ENCODE assay signal across 2 cellular contexts in genomic region chr17:67020293-67020766, GRCh38.
A peak's percentile ranks its signal among the peaks of the same experiment; 100 is the strongest.
TF ChIP-seq lines count a peak whose summit lies in the region.

No MANE protein-coding gene starts in this region.

TF ChIP-seq in HepG2, 621 proteins besides CTCF, POLR2A, EP300 and RAD21:
- TF ChIP-seq TCF7 (IDR thresholded peaks at IDR 0.05; ENCODE audit: low read depth) (peak; percentile 25; the same call in 1 of the 2 replicates), RARA (CRISPR knock-in tag; IDR thresholded peaks at IDR 0.05) (peak; percentile 52), ZFP91 (CRISPR knock-in tag; IDR thresholded peaks at IDR 0.05; ENCODE audit: borderline replicate concordance) (no peak), BCL6 (CRISPR knock-in tag; IDR thresholded peaks at IDR 0.05) (peak; percentile 51; the same call in 1 of the 2 replicates), ZSCAN9 (CRISPR knock-in tag; IDR thresholded peaks at IDR 0.05; ENCODE audit: borderline replicate concordance) (no peak)
- TF ChIP-seq, protein P1, sequence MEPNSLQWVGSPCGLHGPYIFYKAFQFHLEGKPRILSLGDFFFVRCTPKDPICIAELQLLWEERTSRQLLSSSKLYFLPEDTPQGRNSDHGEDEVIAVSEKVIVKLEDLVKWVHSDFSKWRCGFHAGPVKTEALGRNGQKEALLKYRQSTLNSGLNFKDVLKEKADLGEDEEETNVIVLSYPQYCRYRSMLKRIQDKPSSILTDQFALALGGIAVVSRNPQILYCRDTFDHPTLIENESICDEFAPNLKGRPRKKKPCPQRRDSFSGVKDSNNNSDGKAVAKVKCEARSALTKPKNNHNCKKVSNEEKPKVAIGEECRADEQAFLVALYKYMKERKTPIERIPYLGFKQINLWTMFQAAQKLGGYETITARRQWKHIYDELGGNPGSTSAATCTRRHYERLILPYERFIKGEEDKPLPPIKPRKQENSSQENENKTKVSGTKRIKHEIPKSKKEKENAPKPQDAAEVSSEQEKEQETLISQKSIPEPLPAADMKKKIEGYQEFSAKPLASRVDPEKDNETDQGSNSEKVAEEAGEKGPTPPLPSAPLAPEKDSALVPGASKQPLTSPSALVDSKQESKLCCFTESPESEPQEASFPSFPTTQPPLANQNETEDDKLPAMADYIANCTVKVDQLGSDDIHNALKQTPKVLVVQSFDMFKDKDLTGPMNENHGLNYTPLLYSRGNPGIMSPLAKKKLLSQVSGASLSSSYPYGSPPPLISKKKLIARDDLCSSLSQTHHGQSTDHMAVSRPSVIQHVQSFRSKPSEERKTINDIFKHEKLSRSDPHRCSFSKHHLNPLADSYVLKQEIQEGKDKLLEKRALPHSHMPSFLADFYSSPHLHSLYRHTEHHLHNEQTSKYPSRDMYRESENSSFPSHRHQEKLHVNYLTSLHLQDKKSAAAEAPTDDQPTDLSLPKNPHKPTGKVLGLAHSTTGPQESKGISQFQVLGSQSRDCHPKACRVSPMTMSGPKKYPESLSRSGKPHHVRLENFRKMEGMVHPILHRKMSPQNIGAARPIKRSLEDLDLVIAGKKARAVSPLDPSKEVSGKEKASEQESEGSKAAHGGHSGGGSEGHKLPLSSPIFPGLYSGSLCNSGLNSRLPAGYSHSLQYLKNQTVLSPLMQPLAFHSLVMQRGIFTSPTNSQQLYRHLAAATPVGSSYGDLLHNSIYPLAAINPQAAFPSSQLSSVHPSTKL (CRISPR knock-in tag; IDR thresholded peaks at IDR 0.05): 0 out of 2 replicates have a peak, but pooled peaks have one; percentile 16

TF ChIP-seq in SK-N-SH treated with all-trans-retinoic acid at 6 μM for 48 hours, 23 proteins besides CTCF, POLR2A, EP300 and RAD21:
- no peak for TF ChIP-seq SNAI2 (CRISPR knock-in tag; IDR thresholded peaks at IDR 0.05)
- peak; percentile 57; the same call in 1 of the 2 replicates for TF ChIP-seq ESRRG (CRISPR knock-in tag; IDR thresholded peaks at IDR 0.05)
- TF ChIP-seq TCF4 (CRISPR knock-in tag; IDR thresholded peaks at IDR 0.05; ENCODE audit: borderline replicate concordance): peak; percentile 88
